ENCODE assay signal across 8 cellular contexts in genomic region chr19:40690699-40691420, GRCh38. TPM values are rescaled to one million over a fixed set of nuclear protein-coding genes. Genes with fewer than 3 reads are reported as not detected.
DNase-seq lines count a peak whose midpoint lies in the region; TF ChIP-seq lines count a peak whose summit lies in the region.

No MANE protein-coding gene starts in this region.

- peak overlapping the region; percentile 78 for H2BK120ac ChIP-seq in mesenchymal stem cell (ENCODE audit: low read depth, low read length)

- 4% methylated on average over 41 of the region's 54 CpGs for WGBS in mesenchymal stem cell

- peak overlapping the region; percentile 72 for H3K27ac ChIP-seq in mesenchymal stem cell (ENCODE audit: low read length, poor library complexity, severe bottlenecking)

- H3K18ac ChIP-seq in mesenchymal stem cell (ENCODE audit: low read depth in 1 of 2, low read length in 2 of 2), result peak overlapping the region; percentile 79 to 90

- peak overlapping the region; percentile 85 for H2BK5ac ChIP-seq in mesenchymal stem cell (ENCODE audit: low read depth, low read length, poor library complexity, severe bottlenecking)

- H4K8ac ChIP-seq in mesenchymal stem cell (ENCODE audit: low read length), result peak overlapping the region; percentile 59

- no peaks in the 10 kb centered on the region for H3K27me3 ChIP-seq in mesenchymal stem cell (ENCODE audit: control insufficient read depth in 1 of 2, insufficient read depth in 1 of 2, low read length in 2 of 2)

- peak overlapping the region; percentile 60 for H2BK15ac ChIP-seq in mesenchymal stem cell (ENCODE audit: low read depth, poor library complexity, severe bottlenecking)

- peak overlapping the region; percentile 84 for H3K9ac ChIP-seq in mesenchymal stem cell (ENCODE audit: low read length)

- no peak overlapping the region for H3K23ac ChIP-seq in mesenchymal stem cell (ENCODE audit: low read length in 2 of 2)

- H2BK12ac ChIP-seq in mesenchymal stem cell (ENCODE audit: low read length in 2 of 2), result peak overlapping the region; percentile 27 to 72

- peak overlapping the region; percentile 18 to 44 for H3K14ac ChIP-seq in mesenchymal stem cell (ENCODE audit: low read length in 2 of 2)

- H4K91ac ChIP-seq in mesenchymal stem cell (ENCODE audit: low read length), result peak overlapping the region; percentile 90

- peaks cover 33 to 57% of the 10 kb centered on the region in 2 experiments for H3K36me3 ChIP-seq in mesenchymal stem cell (ENCODE audit: control insufficient read depth in 1 of 2, insufficient read depth in 2 of 2, low read depth in 1 of 2, low read length in 2 of 2)

- H2AK5ac ChIP-seq in mesenchymal stem cell (ENCODE audit: low read length, severe bottlenecking), result no peak overlapping the region

- H3K79me1 ChIP-seq in mesenchymal stem cell (replicated peaks; ENCODE audit: low read length, poor library complexity, severe bottlenecking), result peaks cover 18% of the 10 kb centered on the region

- TF ChIP-seq CTCF in AG09309 (IDR thresholded peaks at IDR 0.05; ENCODE audit: control insufficient read depth, insufficient read depth, low read depth, low read length, missing control alignments), result no peak

- peak overlapping the region; percentile 47 for H2AFZ ChIP-seq in mesenchymal stem cell (ENCODE audit: low read depth, low read length)

- no peaks in the 10 kb centered on the region for H3K9me3 ChIP-seq in mesenchymal stem cell (ENCODE audit: control insufficient read depth, low read length)

- H3K4me1 ChIP-seq in mesenchymal stem cell (ENCODE audit: control insufficient read depth, insufficient read depth, low read depth, low read length), result peaks cover 24% of the 10 kb centered on the region

- peak overlapping the region; percentile 99 for H3K4me2 ChIP-seq in mesenchymal stem cell (ENCODE audit: low read length, poor library complexity, severe bottlenecking)

- H3K4me3 ChIP-seq in AG09309 (ENCODE audit: control insufficient read depth, low read depth, low read length), result peak overlapping the region; percentile 61
- peak overlapping the region; percentile 72 to 76 for H3K4me3 ChIP-seq in mesenchymal stem cell (ENCODE audit: insufficient read depth in 1 of 2, low read depth in 1 of 2, low read length in 2 of 2)

- DNase-seq in AG09309 (ENCODE audit: low read depth), result peak; percentile 58
- DNase-seq in GM19238 (ENCODE audit: insufficient read length, low spot score), result peak; percentile 95
- DNase-seq in HT-29 (ENCODE audit: low spot score), result peak; percentile 96
- peak; percentile 55 for DNase-seq in NK-92 (lab: John Stamatoyannopoulos, UW; ENCODE audit: unreplicated experiment)
- DNase-seq in activated CD8-positive, alpha-beta memory T cell treated with anti-CD3 and anti-CD28 coated beads for 4 hours (ENCODE audit: low read depth in 2 of 2), result peak; percentile 76 to 78
- peak; percentile 88 for DNase-seq in effector CD8-positive, alpha-beta T cell (lab: John Stamatoyannopoulos, UW)
- DNase-seq in mesenchymal stem cell, result peak; percentile 90
- DNase-seq in stimulated activated CD4-positive, alpha-beta T cell treated with anti-CD3 and anti-CD28 coated beads, TNF-alpha, amount 100 ng/mL, for 48 hours (ENCODE audit: low read depth in 3 of 3), result peak; percentile 81 to 96 (median 86)

- peak overlapping the region; percentile 83 to 85 for H3K4ac ChIP-seq in mesenchymal stem cell (ENCODE audit: low read depth in 1 of 2, low read length in 2 of 2)

RNA-seq across cellular contexts. Expression of gene NUMBL, which starts 0.4 kb away (rescaled TPM):
- total RNA-seq in HT-29 (2014; rRNA removed; shearing (Covaris generic)), result 13.4 and 14.6 TPM in 2 replicates
- polyA plus RNA-seq in mesenchymal stem cell (2013, experiment 1 of 2), result 35.4 TPM
- 35.3 TPM for polyA plus RNA-seq in mesenchymal stem cell (2013, experiment 2 of 2)

RNA-seq across cellular contexts. Expression of gene COQ8B, which starts 25.8 kb away (rescaled TPM):
- total RNA-seq in HT-29 (2014; rRNA removed; shearing (Covaris generic)), result 57.2 and 71.3 TPM in 2 replicates
- 12.5 TPM for polyA plus RNA-seq in mesenchymal stem cell (2013, experiment 1 of 2)
- polyA plus RNA-seq in mesenchymal stem cell (2013, experiment 2 of 2), result 12.4 TPM

RNA-seq across cellular contexts. Expression of gene ITPKC, which starts 26.1 kb away (rescaled TPM):
- 52.2 and 58.5 TPM in 2 replicates for total RNA-seq in HT-29 (2014; rRNA removed; shearing (Covaris generic))
- 8.5 TPM for polyA plus RNA-seq in mesenchymal stem cell (2013, experiment 1 of 2)
- polyA plus RNA-seq in mesenchymal stem cell (2013, experiment 2 of 2), result 8.0 TPM

RNA-seq across cellular contexts. Expression of gene ACTMAP, which starts 59.4 kb away (rescaled TPM):
- total RNA-seq in HT-29 (2014; rRNA removed; shearing (Covaris generic)), result 1.9 and 2.6 TPM in 2 replicates
- 5.2 TPM for polyA plus RNA-seq in mesenchymal stem cell (2013, experiment 1 of 2)
- polyA plus RNA-seq in mesenchymal stem cell (2013, experiment 2 of 2), result 5.4 TPM

Comparison
In these comparisons a context has a peak if more than half of its experiments do, and no peak if none do; other contexts are left out.
1. Peak in every context shown above with its lines: DNase-seq, H3K4me3 ChIP-seq and H3K27ac ChIP-seq.